In the genomic region with DNA sequence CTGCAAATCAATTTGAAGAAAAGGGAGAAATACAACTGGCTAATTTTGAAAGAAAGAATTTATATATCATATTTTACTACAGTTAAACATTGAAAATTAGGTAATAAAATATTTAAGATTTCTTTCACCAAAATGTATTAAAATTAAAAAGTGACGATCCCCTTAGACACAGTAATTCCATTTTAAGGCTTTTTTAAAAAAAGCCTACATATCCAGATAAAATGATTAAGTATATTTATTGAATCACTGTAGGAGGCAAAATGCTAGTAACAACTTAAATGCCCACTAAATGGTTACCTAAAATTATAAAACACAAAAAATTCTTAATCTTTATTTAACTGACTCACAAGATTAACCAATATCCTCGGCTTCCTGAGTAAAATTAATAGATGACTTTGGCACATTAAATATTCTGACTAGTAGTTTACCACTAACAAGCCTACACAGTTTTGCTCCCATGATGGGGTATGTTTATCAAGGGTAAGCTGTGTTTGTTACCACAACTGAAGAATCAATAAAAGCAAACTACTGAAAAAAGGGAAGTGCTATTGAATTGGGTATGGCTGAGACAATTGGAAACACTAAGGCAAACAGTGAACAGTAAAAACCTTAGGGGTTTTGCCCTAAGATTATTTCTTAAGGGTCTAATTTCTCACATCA, we compare ENCODE assay signal across 11 cellular contexts. TPM values are rescaled to one million over a fixed set of nuclear protein-coding genes. Genes with fewer than 3 reads are reported as not detected.
DNase-seq lines count a peak whose midpoint lies in the region; ATAC-seq and TF ChIP-seq lines count a peak whose summit lies in the region.
"Had no signal": no experiment of that assay in that cellular context is flagged by ENCODE, and none has a peak within 500 bp of the region (broad histone marks: within the 10 kb centered on the region; RNA-seq: fewer than 3 reads in every experiment).

No MANE protein-coding gene starts in this region.

- in situ Hi-C loops in astrocyte of the spinal cord (cut with HindIII; ENCODE audit: low sequenced_read_pairs): no loop called here

- no peak overlapping the region for H3K4me3 ChIP-seq in astrocyte of the spinal cord (ENCODE audit: low read depth, low read length)

- H3K9me3 Mint-ChIP-seq in osteocyte (ENCODE audit: unreplicated experiment): no peaks in the 10 kb centered on the region

- H3K27ac Mint-ChIP-seq in osteocyte (ENCODE audit: unreplicated experiment): peak overlapping the region; percentile 96

- DNase-seq in astrocyte of the spinal cord (ENCODE audit: low read depth, low spot score) (peak; percentile 35), osteocyte (ENCODE audit: extremely low spot score, unreplicated experiment) (no peak), NCI-H128 (lab: John Stamatoyannopoulos, UW; ENCODE audit: unreplicated experiment) (no peak), NCI-H748 treated with DMSO at 0.1 percent for 48 hours (lab: John Stamatoyannopoulos, UW) (no peak), SHP77 treated with DMSO at 0.1 percent for 48 hours (lab: John Stamatoyannopoulos, UW) (no peak)
- DNase-seq: activated gamma-delta T cell, DMS 273 treated with DMSO at 0.1 percent for 48 hours, NCI-H510A treated with DMSO at 0.1 percent for 48 hours had no signal

- ATAC-seq in GM18502 (IDR thresholded peaks at IDR 0.05; ENCODE audit: poor library complexity, unreplicated experiment) (peak; percentile 43), HG03378 (IDR thresholded peaks at IDR 0.05; ENCODE audit: unreplicated experiment) (peak; percentile 43), GM18868 (IDR thresholded peaks at IDR 0.05; ENCODE audit: unreplicated experiment) (no peak)

- no peak overlapping the region for H3K4me3 Mint-ChIP-seq in osteocyte (ENCODE audit: unreplicated experiment)

- H3K4me1 Mint-ChIP-seq in osteocyte (ENCODE audit: unreplicated experiment): peaks cover 77% of the 10 kb centered on the region

- TF ChIP-seq CTCF in astrocyte of the spinal cord (IDR thresholded peaks at IDR 0.05; ENCODE audit: low read depth, low read length): no peak
- TF ChIP-seq CTCF in osteocyte (IDR thresholded peaks at IDR 0.05): no peak

- H3K27me3 Mint-ChIP-seq in osteocyte (ENCODE audit: unreplicated experiment): no peaks in the 10 kb centered on the region

- H3K36me3 Mint-ChIP-seq in osteocyte (ENCODE audit: unreplicated experiment): peaks cover 48% of the 10 kb centered on the region

RNA-seq across cellular contexts. Expression of a gene that starts 28.4 kb away (rescaled TPM):
- total RNA-seq in osteocyte: 151 and 160 TPM in 2 replicates
